Comparison of ENCODE assay signal across 11 cellular contexts in the genomic region with DNA sequence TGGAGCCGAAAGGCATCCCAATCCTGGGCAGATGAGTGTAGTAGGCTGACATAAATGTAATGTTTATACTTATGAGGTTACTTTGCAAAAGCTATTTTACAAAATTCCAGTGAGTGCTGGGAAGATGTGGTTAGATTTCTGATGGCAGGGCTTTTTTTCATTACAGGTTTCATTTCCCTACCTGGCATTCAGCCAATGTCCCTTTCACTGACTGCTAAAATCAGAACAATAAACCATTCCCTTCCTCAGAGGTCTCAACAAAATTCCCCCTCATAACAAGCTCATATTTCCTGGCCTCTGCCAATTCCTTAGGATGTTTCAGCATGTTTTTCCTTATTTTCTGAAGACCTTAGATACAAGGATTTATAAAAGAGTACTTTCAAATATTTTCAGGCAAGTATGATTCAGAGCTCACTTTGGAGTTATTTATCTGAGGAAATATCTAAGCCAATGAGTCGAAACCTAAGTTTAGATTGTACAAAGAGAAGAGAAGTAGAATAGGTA. TPM values are rescaled to one million over a fixed set of nuclear protein-coding genes. Genes with fewer than 3 reads are reported as not detected.
DNase-seq lines count a peak whose midpoint lies in the region; ATAC-seq and TF ChIP-seq lines count a peak whose summit lies in the region.
"Had no signal": no experiment of that assay in that cellular context is flagged by ENCODE, and none has a peak within 500 bp of the region (broad histone marks: within the 10 kb centered on the region; RNA-seq: fewer than 3 reads in every experiment).

No MANE protein-coding gene starts in this region.

- CTCF ChIA-PET in PC-3 (lab: Charles Lee) = interaction anchor here (0.6 kb wide), 1 partner anchor 8 kb away, joined by 3 read pairs; no protein-coding TSS in a partner anchor

- peak overlapping the region; percentile 47 for H2AFZ ChIP-seq in PC-3 (ENCODE audit: low read length)
- peak overlapping the region; percentile 76 for H2AFZ ChIP-seq in smooth muscle cell (ENCODE audit: low read depth)

- H4K20me1 ChIP-seq in PC-3 (ENCODE audit: low read length) = no peaks in the 10 kb centered on the region
- H4K20me1 ChIP-seq in smooth muscle cell (ENCODE audit: low read depth) = no peaks in the 10 kb centered on the region

- ATAC-seq in PC-3 = peak; percentile 40
- no peak for ATAC-seq in GM19035 (IDR thresholded peaks at IDR 0.05; ENCODE audit: unreplicated experiment)
- no peak for ATAC-seq in GM21360 (IDR thresholded peaks at IDR 0.05; ENCODE audit: unreplicated experiment)
- ATAC-seq: right cardiac atrium had no signal

- intact Hi-C loops in PC-3 (cut with micrococcal nuclease) = no loop called here

- 63% methylated on average over 2 of the region's 2 CpGs for WGBS in smooth muscle cell (ENCODE audit: low lambda C conversion rate)

- TF ChIP-seq CTCF in PC-3 (conservative IDR thresholded peaks at IDR 0.05; ENCODE audit: low read depth, low read length) (no peak), epithelial cell of proximal tubule (conservative IDR thresholded peaks at IDR 0.05; ENCODE audit: low read depth, low read length) (no peak), smooth muscle cell (IDR thresholded peaks at IDR 0.05; ENCODE audit: borderline replicate concordance, insufficient read depth, poor library complexity, severe bottlenecking) (no peak)

- H3K27ac ChIP-seq in PC-3 (ENCODE audit: low read length) (peak overlapping the region; percentile 88), smooth muscle cell (ENCODE audit: low read depth) (peak overlapping the region; percentile 77)
- H3K27ac ChIP-seq: adrenal gland had no signal

- POLR2A ChIA-PET in PC-3 (lab: Charles Lee; ENCODE audit: unreplicated experiment) = interaction anchor here (0.6 to 1.1 kb wide), 2 partner anchors 28 kb away, joined by 3 to 4 read pairs; no protein-coding TSS in a partner anchor

- H3K9ac ChIP-seq in PC-3 (ENCODE audit: low read length) (peak overlapping the region; percentile 49), smooth muscle cell (ENCODE audit: low read depth) (no peak overlapping the region)

- H3K27me3 ChIP-seq in PC-3 (ENCODE audit: low read length) (no peaks in the 10 kb centered on the region), smooth muscle cell (ENCODE audit: low read depth) (no peaks in the 10 kb centered on the region)
- H3K27me3 ChIP-seq: adrenal gland had no signal

- no peaks in the 10 kb centered on the region for H3K36me3 ChIP-seq in PC-3 (ENCODE audit: low read depth, low read length)
- no peaks in the 10 kb centered on the region for H3K36me3 ChIP-seq in smooth muscle cell (ENCODE audit: low read depth)
- H3K36me3 ChIP-seq: adrenal gland had no signal

- H3K4me3 ChIP-seq in PC-3 (ENCODE audit: low read length) (no peak overlapping the region), epithelial cell of proximal tubule (ENCODE audit: low read depth, low read length) (no peak overlapping the region), smooth muscle cell (no peak overlapping the region)
- H3K4me3 ChIP-seq: adrenal gland had no signal

- H3K79me2 ChIP-seq in PC-3 (ENCODE audit: low read length) (no peaks in the 10 kb centered on the region), smooth muscle cell (ENCODE audit: low read depth) (no peaks in the 10 kb centered on the region)

- H3K9me3 ChIP-seq in PC-3 (ENCODE audit: low read length) = no peaks in the 10 kb centered on the region
- H3K9me3 ChIP-seq in smooth muscle cell (replicated peaks; ENCODE audit: low read depth) = no peaks in the 10 kb centered on the region
- H3K9me3 ChIP-seq: adrenal gland had no signal

- peaks cover 13% of the 10 kb centered on the region for H3F3A ChIP-seq in PC-3 (ENCODE audit: low read length, unreplicated experiment)
- H3F3A ChIP-seq in smooth muscle cell (ENCODE audit: low read depth) = peaks cover 9% of the 10 kb centered on the region

- no TSS peak for BruUV-seq in PC-3 (replicated peaks; lab: Mats Ljungman, UMichigan)

- peak overlapping the region; percentile 51 for H3K4me2 ChIP-seq in PC-3 (ENCODE audit: low read length)
- H3K4me2 ChIP-seq in smooth muscle cell = peak overlapping the region; percentile 61

- no peaks in the 10 kb centered on the region for H3K9me2 ChIP-seq in PC-3 (replicated peaks; ENCODE audit: low read length)

- H3K4me1 ChIP-seq in PC-3 (ENCODE audit: insufficient read depth, low read length) = peaks cover 73% of the 10 kb centered on the region
- peaks cover 3% of the 10 kb centered on the region for H3K4me1 ChIP-seq in smooth muscle cell (ENCODE audit: low read depth)

- DNase-seq in NCI-H2227 treated with DMSO at 0.1 percent for 48 hours (lab: John Stamatoyannopoulos, UW) (peak; percentile 12), NCI-H2227 (lab: John Stamatoyannopoulos, UW; ENCODE audit: unreplicated experiment) (no peak), PC-3 (peak; percentile 65), epithelial cell of proximal tubule (ENCODE audit: low read depth) (peak; percentile 48), smooth muscle cell (lab: John Stamatoyannopoulos, UW; ENCODE audit: unreplicated experiment) (no peak), LoVo (ENCODE audit: low spot score) (no peak)
- DNase-seq: adrenal gland, NCI-H2081, right cardiac atrium had no signal

RNA-seq across cellular contexts. Expression of a gene that starts 40.9 kb away (rescaled TPM):
- total RNA-seq in PC-3 (2014; rRNA removed) (17.0 and 20.4 TPM in 2 replicates), epithelial cell of proximal tubule (11.6 and 12.2 TPM in 2 replicates), smooth muscle cell (67.9 and 83.2 TPM in 2 replicates)
- polyA plus RNA-seq in smooth muscle cell = 147 and 159 TPM in 2 replicates

Comparison
In these comparisons a context has a peak if more than half of its experiments do, and no peak if none do; other contexts are left out.
1. DNase-seq: peak in NCI-H2227 treated with DMSO at 0.1 percent for 48 hours (single experiment), PC-3 (single experiment) and epithelial cell of proximal tubule (single experiment); none in NCI-H2227 (single experiment), smooth muscle cell (single experiment) and LoVo (single experiment).